10 cellular contexts compared by ENCODE assay signal in the genomic region with DNA sequence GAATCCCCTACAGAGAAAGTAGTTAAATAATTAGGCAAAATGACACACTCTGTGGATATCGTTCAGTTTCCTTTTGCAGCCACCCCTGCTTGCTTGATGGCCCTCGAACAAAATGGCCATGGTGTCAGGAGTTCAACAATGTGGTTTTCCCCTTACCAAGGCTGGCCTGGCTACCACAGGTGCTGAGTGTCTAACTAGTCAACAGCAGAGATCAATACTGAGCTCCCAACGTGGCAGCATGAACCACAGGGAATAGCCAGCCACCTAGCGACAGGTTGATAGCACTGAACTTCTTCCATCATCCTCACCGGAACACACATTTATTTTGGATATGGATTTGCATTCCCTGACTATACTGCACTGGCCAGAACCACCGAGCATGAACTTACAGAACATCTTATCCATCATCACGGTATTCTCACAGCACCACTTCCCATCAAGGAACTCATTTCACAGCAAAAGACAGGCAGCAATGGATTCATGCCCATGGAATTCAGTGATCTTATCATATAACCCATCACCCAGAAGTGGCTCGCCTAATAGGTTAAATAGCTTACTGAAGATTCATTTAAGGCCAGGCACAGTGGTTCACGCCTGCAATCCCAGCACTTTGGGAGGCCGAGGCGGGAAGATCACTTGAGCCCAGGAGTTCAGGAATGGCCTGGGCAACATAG. TPM values are rescaled to one million over a fixed set of nuclear protein-coding genes. Genes with fewer than 3 reads are reported as not detected.
DNase-seq lines count a peak whose midpoint lies in the region; ATAC-seq, FAIRE-seq and TF ChIP-seq lines count a peak whose summit lies in the region.
"Had no signal": no experiment of that assay in that cellular context is flagged by ENCODE, and none has a peak within 500 bp of the region (broad histone marks: within the 10 kb centered on the region; RNA-seq: fewer than 3 reads in every experiment).

No MANE protein-coding gene starts in this region.

- no peaks in the 10 kb centered on the region for H3K9me3 ChIP-seq in GM12878 (replicated peaks; ENCODE audit: control insufficient read depth, insufficient read depth, low read length)
- no peaks in the 10 kb centered on the region for H3K9me3 ChIP-seq in mesenchymal stem cell (ENCODE audit: control insufficient read depth, low read length)
- no peaks in the 10 kb centered on the region for H3K9me3 ChIP-seq in effector memory CD4-positive, alpha-beta T cell (ENCODE audit: control insufficient read depth, low read length)

- BruUV-seq in GM12878 (replicated peaks; lab: Mats Ljungman, UMichigan) = no TSS peak

- H2BK5ac ChIP-seq in mesenchymal stem cell (ENCODE audit: low read depth, low read length, poor library complexity, severe bottlenecking) = no peak overlapping the region

- H3K4me3 ChIP-seq in GM12878 (no peak overlapping the region), mesenchymal stem cell (ENCODE audit: insufficient read depth in 1 of 2, low read depth in 1 of 2, low read length in 2 of 2) (no peak overlapping the region)
- H3K4me3 ChIP-seq in effector memory CD4-positive, alpha-beta T cell (ENCODE audit: insufficient read depth, low read depth, low read length, poor library complexity, severe bottlenecking) = no peak overlapping the region

- H3K27ac ChIP-seq in GM12878 (ENCODE audit: control insufficient read depth, insufficient read depth) (no peak overlapping the region), mesenchymal stem cell (ENCODE audit: low read length, poor library complexity, severe bottlenecking) (no peak overlapping the region)
- H3K27ac ChIP-seq in effector memory CD4-positive, alpha-beta T cell (ENCODE audit: insufficient read depth, low read length, poor library complexity, severe bottlenecking) = no peak overlapping the region
- H3K27ac ChIP-seq: VCaP had no signal

- POLR2A ChIA-PET in GM12878 (lab: Charles Lee) = no interaction called here

- no peak for TF ChIP-seq RAD21 in GM12878 (IDR thresholded peaks at IDR 0.05; ENCODE audit: insufficient read depth, low read depth, low read length)

- H3K23ac ChIP-seq in mesenchymal stem cell (ENCODE audit: low read length in 2 of 2) = no peak overlapping the region

- no peak for TF ChIP-seq POLR2A in GM12878 (IDR thresholded peaks at IDR 0.05; ENCODE audit: low read depth, low read length)

- H2BK12ac ChIP-seq in mesenchymal stem cell (ENCODE audit: low read length in 2 of 2) = peak overlapping the region in 1 of 2 experiments; percentile 2

- intact Hi-C loops in GM12878 (cut with micrococcal nuclease; ENCODE audit: unreplicated experiment) = no loop called here

- DNase-seq in EL (peak; percentile 94), GM12878 (ENCODE audit: low read depth, low spot score) (no peak), mesenchymal stem cell (peak; percentile 68), GM19239 (ENCODE audit: insufficient read length, low spot score) (no peak), germinal center (ENCODE audit: low spot score) (no peak)
- no peak for DNase-seq in effector memory CD4-positive, alpha-beta T cell
- DNase-seq: hypothalamus had no signal

- CTCF ChIA-PET in GM12878 (lab: Yijun Ruan, JAX) = interaction anchor here (1.5 kb wide), 1 partner anchor 24 kb away, joined by 4 read pairs; no protein-coding TSS in a partner anchor

- 39% methylated on average over 11 of the region's 11 CpGs for WGBS in GM12878 (ENCODE audit: insufficient coverage, insufficient replicate concordance, low lambda C conversion rate, missing lambda C conversion rate)
- WGBS in mesenchymal stem cell = 39% methylated on average over 11 of the region's 11 CpGs

- no peak overlapping the region for H2BK15ac ChIP-seq in mesenchymal stem cell (ENCODE audit: low read depth, poor library complexity, severe bottlenecking)

- H2AFZ ChIP-seq in GM12878 (ENCODE audit: control insufficient read depth, low read depth, low read length) (no peak overlapping the region), mesenchymal stem cell (ENCODE audit: low read depth, low read length) (peak overlapping the region; percentile 42)

- no peak for FAIRE-seq in GM12878 (lab: Jason Lieb, UNC)
- no peak for FAIRE-seq in GM19239 (lab: Jason Lieb, UNC)

- no peak overlapping the region for H3K9ac ChIP-seq in GM12878 (ENCODE audit: control insufficient read depth, insufficient read depth, low read length)
- no peak overlapping the region for H3K9ac ChIP-seq in mesenchymal stem cell (ENCODE audit: low read length)

- no peak overlapping the region for H3K4ac ChIP-seq in mesenchymal stem cell (ENCODE audit: low read depth in 1 of 2, low read length in 2 of 2)

- no peak for TF ChIP-seq EP300 in GM12878 (IDR thresholded peaks at IDR 0.05; ENCODE audit: borderline replicate concordance in 1 of 2, control insufficient read depth in 1 of 2, low read depth in 2 of 2, low read length in 2 of 2)

- SMC1A ChIA-PET in GM12878 (lab: Charles Lee; ENCODE audit: uncharacterized antibody, unreplicated experiment) = no interaction called here

- no peak overlapping the region for H4K91ac ChIP-seq in mesenchymal stem cell (ENCODE audit: low read length)

- RAD21 ChIA-PET in GM12878 (lab: Charles Lee; ENCODE audit: unreplicated experiment) = no interaction called here

- H4K8ac ChIP-seq in mesenchymal stem cell (ENCODE audit: low read length) = no peak overlapping the region

- H2BK120ac ChIP-seq in mesenchymal stem cell (ENCODE audit: low read depth, low read length) = no peak overlapping the region

- H3K27me3 ChIP-seq in GM12878 (replicated peaks in 1 of 2; ENCODE audit: control insufficient read depth in 2 of 2, insufficient read depth in 2 of 2, low read length in 1 of 2) = no peaks in the 10 kb centered on the region; a peak in 1 of 4 replicates
- H3K27me3 ChIP-seq in mesenchymal stem cell (ENCODE audit: control insufficient read depth in 1 of 2, insufficient read depth in 1 of 2, low read length in 2 of 2) = no peaks in the 10 kb centered on the region
- no peaks in the 10 kb centered on the region for H3K27me3 ChIP-seq in effector memory CD4-positive, alpha-beta T cell (replicated peaks; ENCODE audit: control insufficient read depth, insufficient read depth, low read length, poor library complexity, severe bottlenecking)

- H3K14ac ChIP-seq in mesenchymal stem cell (ENCODE audit: low read length in 2 of 2) = no peak overlapping the region

- ATAC-seq in HG02759 (IDR thresholded peaks at IDR 0.05; ENCODE audit: unreplicated experiment) (peak; percentile 38), GM12878 (peak; percentile 72)

- no peak overlapping the region for H3K18ac ChIP-seq in mesenchymal stem cell (ENCODE audit: low read depth in 1 of 2, low read length in 2 of 2)

- no peaks in the 10 kb centered on the region; the same call in 1 of the 2 replicates for H4K20me1 ChIP-seq in GM12878 (ENCODE audit: control insufficient read depth, insufficient read depth)

- H3K79me2 ChIP-seq in GM12878 (ENCODE audit: control insufficient read depth, insufficient read depth, low read length) = no peaks in the 10 kb centered on the region

- 0 out of 6 replicates have a peak, but pooled peaks of 1 of the 3 experiments have one; percentile 8 for TF ChIP-seq CTCF in GM12878 (IDR thresholded peaks at IDR 0.05 in 2 of 3, conservative IDR thresholded peaks at IDR 0.05 in 1 of 3; ENCODE audit: control insufficient read depth in 2 of 3, extremely low read depth in 1 of 3, insufficient read depth in 1 of 3, low read depth in 3 of 3, low read length in 3 of 3)

- no peak overlapping the region for H2AK5ac ChIP-seq in mesenchymal stem cell (ENCODE audit: low read length, severe bottlenecking)

- H3K4me1 ChIP-seq in GM12878 (ENCODE audit: control insufficient read depth, insufficient read depth, low read length) (no peaks in the 10 kb centered on the region), mesenchymal stem cell (ENCODE audit: control insufficient read depth, insufficient read depth, low read depth, low read length) (peaks cover 6% of the 10 kb centered on the region)
- peaks cover 8% of the 10 kb centered on the region for H3K4me1 ChIP-seq in effector memory CD4-positive, alpha-beta T cell (ENCODE audit: control insufficient read depth, insufficient read depth, low read length, poor library complexity, severe bottlenecking)

- H3K4me2 ChIP-seq in GM12878 (ENCODE audit: control insufficient read depth, insufficient read depth) (no peak overlapping the region), mesenchymal stem cell (ENCODE audit: low read length, poor library complexity, severe bottlenecking) (no peak overlapping the region)

- H3K36me3 ChIP-seq in GM12878 (ENCODE audit: control insufficient read depth in 2 of 2, insufficient read depth in 2 of 2, low read length in 1 of 2) = no peaks in the 10 kb centered on the region
- H3K36me3 ChIP-seq in mesenchymal stem cell (ENCODE audit: control insufficient read depth in 1 of 2, insufficient read depth in 2 of 2, low read depth in 1 of 2, low read length in 2 of 2) = peaks cover 0 to 3% of the 10 kb centered on the region in 2 experiments
- H3K36me3 ChIP-seq in effector memory CD4-positive, alpha-beta T cell (ENCODE audit: control insufficient read depth, insufficient read depth, low read length) = no peaks in the 10 kb centered on the region

- in situ Hi-C loops in GM12878 (cut with MboI) = no loop called here

- no peaks in the 10 kb centered on the region for H3K79me1 ChIP-seq in mesenchymal stem cell (replicated peaks; ENCODE audit: low read length, poor library complexity, severe bottlenecking)

TF ChIP-seq in GM12878, 131 proteins besides CTCF, POLR2A, EP300 and RAD21 (continues in another document):
- TF ChIP-seq GABPA (IDR thresholded peaks at IDR 0.05; ENCODE audit: low read depth) (no peak), RB1 (IDR thresholded peaks at IDR 0.05; ENCODE audit: borderline replicate concordance) (no peak), JUND (IDR thresholded peaks at IDR 0.05; ENCODE audit: low read depth, low read length) (no peak)

RNA-seq across cellular contexts. Expression of a gene that starts 6.3 kb away (rescaled TPM):
- not detected in 2 replicates for total RNA-seq in GM12878 (2013; cell fraction: nucleolus; rRNA removed)
- total RNA-seq in GM12878 (2014; rRNA removed) (0.06 TPM in 1 of 2 replicates, not detected in the other), GM12878 (2014; rRNA removed; fragmentation: Illumina TruSeq; extraction: Trizol) (not detected in 2 replicates), GM12878 (2021) (not detected in 2 replicates)
- not detected for polyA plus RNA-seq in GM12878 (2011; ENCODE audit: low read depth)
- polyA plus RNA-seq in GM12878 (2011; rRNA removed) (not detected in 2 replicates), GM12878 (2014; fragmentation: Illumina TruSeq; extraction: Trizol) (not detected in 2 replicates), GM12878 (2014; fragmentation: Nextera tagmentation; extraction: Ambion mirVana) (not detected), GM12878 (2014; rRNA removed) (not detected in 2 replicates), GM12878 (2016; fragmentation: Nextera tagmentation; extraction: Ambion mirVana) (not detected)
- polyA plus RNA-seq in GM12878 (2011; cell fraction: cytosol; rRNA removed) = 0.01 TPM in 1 of 2 replicates, not detected in the other
- polyA plus RNA-seq in GM12878 (2011; cell fraction: nucleus; rRNA removed) = not detected in 2 replicates
- not detected in 2 replicates for polyA plus RNA-seq in GM12878 (2012)
- polyA minus RNA-seq in GM12878 (2011; rRNA and poly(A)+ RNA removed) = not detected in 2 replicates
- polyA minus RNA-seq in GM12878 (2011; cell fraction: cytosol; rRNA and poly(A)+ RNA removed) = not detected in 2 replicates
- polyA minus RNA-seq in GM12878 (2011; cell fraction: nucleus; rRNA and poly(A)+ RNA removed) = not detected in 2 replicates
- 0.15 TPM for polyA plus RNA-seq in mesenchymal stem cell (2013, experiment 1 of 2)
- polyA plus RNA-seq in mesenchymal stem cell (2013, experiment 2 of 2) = 0.05 TPM
- total RNA-seq: myocyte had no signal

Comparison
In these comparisons a context has a peak if more than half of its experiments do, and no peak if none do; other contexts are left out.
1. DNase-seq: peak in EL (single experiment) and mesenchymal stem cell (single experiment); none in GM12878 (single experiment), GM19239 (single experiment), effector memory CD4-positive, alpha-beta T cell (0 of 3) and germinal center (single experiment).